In the genomic region with DNA sequence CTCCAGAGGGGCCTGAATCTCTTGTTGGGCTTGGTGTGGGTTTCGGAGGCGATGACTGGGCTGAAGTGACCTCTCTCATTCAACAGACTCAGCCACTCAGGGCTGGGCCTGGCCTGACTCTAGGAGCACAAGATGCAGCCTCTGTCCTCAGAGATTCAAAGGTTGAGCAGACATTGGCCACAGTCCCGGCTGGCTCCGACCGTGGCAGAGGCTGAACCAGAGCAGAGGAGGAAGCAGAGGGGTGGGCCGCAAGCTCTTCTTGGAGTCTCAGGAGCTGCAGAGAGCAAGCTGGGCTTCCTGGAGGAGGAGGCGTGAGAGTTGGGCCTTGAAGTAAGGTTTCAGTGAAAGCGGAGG, we compare ENCODE assay signal across 10 cellular contexts. TPM values are rescaled to one million over a fixed set of nuclear protein-coding genes. Genes with fewer than 3 reads are reported as not detected.
DNase-seq lines count a peak whose midpoint lies in the region; ATAC-seq and TF ChIP-seq lines count a peak whose summit lies in the region.
"Had no signal": no experiment of that assay in that cellular context is flagged by ENCODE, and none has a peak within 500 bp of the region (broad histone marks: within the 10 kb centered on the region; RNA-seq: fewer than 3 reads in every experiment).

No MANE protein-coding gene starts in this region.

- H3K27me3 ChIP-seq in lung (ENCODE audit: control insufficient read depth, insufficient read depth) (no peaks in the 10 kb centered on the region), upper lobe of right lung (peaks cover 8% of the 10 kb centered on the region)
- H3K27me3 ChIP-seq: testis had no signal

- H3K27ac ChIP-seq in lung (ENCODE audit: low read depth in 1 of 2, low read length in 1 of 2): peak overlapping the region in 1 of 2 donors; percentile 28
- peak overlapping the region; percentile 24 for H3K27ac ChIP-seq in upper lobe of right lung
- H3K27ac ChIP-seq: testis had no signal

- H3K27ac Mint-ChIP-seq in activated naive CD8-positive, alpha-beta T cell treated with anti-CD3 and anti-CD28 coated beads, Interleukin-2, amount 10 ng/mL, durations not matched to agents 7 days and 5 days: peak overlapping the region; percentile 84
- H3K27ac Mint-ChIP-seq in CD14-positive monocyte: no peak overlapping the region
- H3K27ac Mint-ChIP-seq: activated naive CD4-positive, alpha-beta T cell treated with anti-CD3 and anti-CD28 coated beads, Interleukin-2, amount 50 U/mL, for 24 hours had no signal

- WGBS in lung, 2 donors: 47 to 52% methylated on average over 8 of the region's 8 CpGs

- H3K9me3 Mint-ChIP-seq in activated naive CD8-positive, alpha-beta T cell treated with anti-CD3 and anti-CD28 coated beads, Interleukin-2, amount 10 ng/mL, durations not matched to agents 7 days and 5 days: no peaks in the 10 kb centered on the region
- no peaks in the 10 kb centered on the region for H3K9me3 Mint-ChIP-seq in CD14-positive monocyte
- H3K9me3 Mint-ChIP-seq: activated naive CD4-positive, alpha-beta T cell treated with anti-CD3 and anti-CD28 coated beads, Interleukin-2, amount 50 U/mL, for 24 hours had no signal

- no peaks in the 10 kb centered on the region for H3K36me3 ChIP-seq in lung (ENCODE audit: control insufficient read depth in 2 of 2, insufficient read depth in 2 of 2, low read length in 2 of 2)
- no peaks in the 10 kb centered on the region for H3K36me3 ChIP-seq in upper lobe of right lung

- H3K9me3 ChIP-seq in lung (ENCODE audit: control insufficient read depth in 2 of 2, insufficient read depth in 1 of 2, low read length in 1 of 2) (no peaks in the 10 kb centered on the region), upper lobe of right lung (no peaks in the 10 kb centered on the region)
- H3K9me3 ChIP-seq: testis had no signal

- H3K4me3 Mint-ChIP-seq in activated naive CD8-positive, alpha-beta T cell treated with anti-CD3 and anti-CD28 coated beads, Interleukin-2, amount 10 ng/mL, durations not matched to agents 7 days and 5 days: peak overlapping the region; percentile 29
- H3K4me3 Mint-ChIP-seq in CD14-positive monocyte: no peak overlapping the region

- H3K4me1 Mint-ChIP-seq in activated naive CD8-positive, alpha-beta T cell treated with anti-CD3 and anti-CD28 coated beads, Interleukin-2, amount 10 ng/mL, durations not matched to agents 7 days and 5 days: peaks cover 60% of the 10 kb centered on the region
- peaks cover 33% of the 10 kb centered on the region for H3K4me1 Mint-ChIP-seq in CD14-positive monocyte

- intact Hi-C loops in Right ventricle myocardium inferior (cut with DNase I) (loop anchor here (10.0 kb wide), 2 partner anchors 821 to 1031 kb away; no protein-coding TSS in a partner anchor), cardiac septum (cut with DNase I) (loop anchor here (10.0 kb wide), 1 partner anchor 1141 kb away; no protein-coding TSS in a partner anchor), upper lobe of right lung (cut with DNase I) (no loop called here), CD14-positive monocyte (cut with micrococcal nuclease) (loop anchor here (2.0 to 10.0 kb wide), 4 partner anchors 821 to 1141 kb away; no protein-coding TSS in a partner anchor)

- H3K4me1 ChIP-seq in lung (ENCODE audit: control insufficient read depth in 2 of 2, insufficient read depth in 2 of 2, low read length in 2 of 2) (peaks cover 0 to 5% of the 10 kb centered on the region in 2 donors), upper lobe of right lung (peaks cover 12% of the 10 kb centered on the region)
- H3K4me1 ChIP-seq: testis had no signal

- no peaks in the 10 kb centered on the region for H3K27me3 Mint-ChIP-seq in activated naive CD8-positive, alpha-beta T cell treated with anti-CD3 and anti-CD28 coated beads, Interleukin-2, amount 10 ng/mL, durations not matched to agents 7 days and 5 days
- H3K27me3 Mint-ChIP-seq in CD14-positive monocyte (ENCODE audit: low read depth in 3 of 3): peaks cover 0 to under 1% (median 0%) of the 10 kb centered on the region in 3 donors
- H3K27me3 Mint-ChIP-seq: activated naive CD4-positive, alpha-beta T cell treated with anti-CD3 and anti-CD28 coated beads, Interleukin-2, amount 50 U/mL, for 24 hours had no signal

- no peaks in the 10 kb centered on the region for H3K36me3 Mint-ChIP-seq in activated naive CD8-positive, alpha-beta T cell treated with anti-CD3 and anti-CD28 coated beads, Interleukin-2, amount 10 ng/mL, durations not matched to agents 7 days and 5 days
- H3K36me3 Mint-ChIP-seq in CD14-positive monocyte: no peaks in the 10 kb centered on the region
- H3K36me3 Mint-ChIP-seq: activated naive CD4-positive, alpha-beta T cell treated with anti-CD3 and anti-CD28 coated beads, Interleukin-2, amount 50 U/mL, for 24 hours had no signal

- DNase-seq in Right ventricle myocardium inferior (ENCODE audit: missing footprints) (no peak), cardiac septum (ENCODE audit: low spot score) (no peak), lung (ENCODE audit: low spot score) (no peak), upper lobe of right lung (no peak), CD14-positive monocyte (ENCODE audit: low spot score) (no peak), HUDEP-2 (lab: John Stamatoyannopoulos, UW; ENCODE audit: unreplicated experiment in 76 of 76) (no peak)
- peak; percentile 41 for DNase-seq in activated naive CD8-positive, alpha-beta T cell treated with anti-CD3 and anti-CD28 coated beads, Interleukin-2, amount 10 ng/mL, durations not matched to agents 7 days and 5 days

- TF ChIP-seq CTCF in lung (IDR thresholded peaks at IDR 0.05; ENCODE audit: control extremely low read depth, extremely low read depth): no peak
- no peak for TF ChIP-seq CTCF in upper lobe of right lung (IDR thresholded peaks at IDR 0.05)
- no peak for TF ChIP-seq CTCF in CD14-positive monocyte (IDR thresholded peaks at IDR 0.05)

- ATAC-seq in Right ventricle myocardium inferior (peak; percentile 34), lung (ENCODE audit: insufficient read depth, low FRiP score) (peak; percentile 2), upper lobe of right lung (peak; percentile 13), GM19324 (IDR thresholded peaks at IDR 0.05; ENCODE audit: low FRiP score, unreplicated experiment) (no peak)
- ATAC-seq in activated naive CD8-positive, alpha-beta T cell treated with anti-CD3 and anti-CD28 coated beads, Interleukin-2, amount 10 ng/mL, durations not matched to agents 7 days and 5 days (ENCODE audit: low read depth): no peak

- no peak overlapping the region for H3K4me3 ChIP-seq in lung
- H3K4me3 ChIP-seq in upper lobe of right lung: no peak overlapping the region

- POLR2A ChIA-PET in activated naive CD8-positive, alpha-beta T cell treated with anti-CD3 and anti-CD28 coated beads, Interleukin-2, amount 10 ng/mL, durations not matched to agents 7 days and 5 days (lab: Charles Lee): interaction anchor here (1.0 kb wide), 1 partner anchor 16 kb away, joined by 3 read pairs; no protein-coding TSS in a partner anchor

RNA-seq across cellular contexts. Expression of a gene that starts 37.7 kb away (rescaled TPM):
- total RNA-seq in Right ventricle myocardium inferior (13.7 TPM), cardiac septum (16.0 TPM), lung (10 to 100 TPM; 32.8 to 41.3 TPM), upper lobe of right lung (39.2 TPM)
- total RNA-seq in activated naive CD8-positive, alpha-beta T cell treated with anti-CD3 and anti-CD28 coated beads, Interleukin-2, amount 10 ng/mL, durations not matched to agents 7 days and 5 days: 10 to 100 TPM; 21.7 to 23.7 TPM
- polyA plus RNA-seq in lung (10 to 100 TPM; 26.1 to 44.4 TPM), CD14-positive monocyte (10 to 100 TPM; 23.6 to 25.5 TPM)

RNA-seq across cellular contexts. Expression of a gene that starts 38.0 kb away (rescaled TPM):
- total RNA-seq in Right ventricle myocardium inferior: 49.6 TPM
- total RNA-seq in cardiac septum: 47.9 TPM
- 10 to 100 TPM; 83.8 to 87.8 TPM for total RNA-seq in activated naive CD8-positive, alpha-beta T cell treated with anti-CD3 and anti-CD28 coated beads, Interleukin-2, amount 10 ng/mL, durations not matched to agents 7 days and 5 days
- total RNA-seq in lung: 100 to 1,000 TPM in 1 of 2 donors, 10 to 100 TPM in 1; 35.9 to 198 TPM
- polyA plus RNA-seq in lung: 100 to 1,000 TPM; 336 to 516 TPM
- 116 TPM for total RNA-seq in upper lobe of right lung
- 100 to 1,000 TPM; 421 to 443 TPM for polyA plus RNA-seq in CD14-positive monocyte

Comparison
In these comparisons a context has a peak if more than half of its experiments do, and no peak if none do; other contexts are left out.
1. ATAC-seq: peak in Right ventricle myocardium inferior (single experiment), lung (single experiment) and upper lobe of right lung (single experiment); none in activated naive CD8-positive, alpha-beta T cell treated with anti-CD3 and anti-CD28 coated beads, Interleukin-2, amount 10 ng/mL, durations not matched to agents 7 days and 5 days (single experiment) and GM19324 (single experiment).